ENCODE assay signal across 8 cellular contexts in genomic region chr1:58047265-58047858, GRCh38.
DNase-seq lines count a peak whose midpoint lies in the region; ATAC-seq and TF ChIP-seq lines count a peak whose summit lies in the region.

No MANE protein-coding gene starts in this region.

- POLR2A ChIA-PET in activated B cell treated with CpG ODN at 0.5 μM for 24 hours (lab: Charles Lee), result no interaction called here

- H3K9me3 Mint-ChIP-seq in activated B cell treated with CpG ODN at 0.5 μM for 24 hours, result peaks cover 4% of the 10 kb centered on the region
- peaks cover 0 to 3% of the 10 kb centered on the region in 2 donors for H3K9me3 Mint-ChIP-seq in stimulated activated naive B cell treated with anti-CD40 and anti-IgM and Interleukin-4, amounts not matched to agents 10 μg/mL and 1 μg/mL and 100 μg/mL, for 72 hours

- ATAC-seq in activated B cell treated with CpG ODN at 0.5 μM for 24 hours (ENCODE audit: low read depth) (peak; percentile 42), left ventricle myocardium superior (peak; percentile 51), HG02588 (IDR thresholded peaks at IDR 0.05; ENCODE audit: unreplicated experiment) (no peak)
- peak; percentile 55 to 70 for ATAC-seq in stimulated activated naive B cell treated with anti-CD40 and anti-IgM and Interleukin-4, amounts not matched to agents 10 μg/mL and 1 μg/mL and 100 μg/mL, for 72 hours (replicated peaks)

- CTCF ChIA-PET in activated B cell treated with CpG ODN at 0.5 μM for 24 hours (lab: Charles Lee), result no interaction called here

- no peak overlapping the region for H3K27ac Mint-ChIP-seq in activated B cell treated with CpG ODN at 0.5 μM for 24 hours
- H3K27ac Mint-ChIP-seq in stimulated activated naive B cell treated with anti-CD40 and anti-IgM and Interleukin-4, amounts not matched to agents 10 μg/mL and 1 μg/mL and 100 μg/mL, for 72 hours, result no peak overlapping the region

- intact Hi-C loops in activated B cell treated with CpG ODN at 0.5 μM for 24 hours (cut with micrococcal nuclease) (loop anchor here (1.0 to 2.0 kb wide), 2 partner anchors 499 to 1215 kb away; partner anchors contain the start of gene OMA1), left ventricle myocardium superior (cut with micrococcal nuclease) (no loop called here)

- no peaks in the 10 kb centered on the region for H3K36me3 Mint-ChIP-seq in activated B cell treated with CpG ODN at 0.5 μM for 24 hours (ENCODE audit: low read depth)
- no peaks in the 10 kb centered on the region for H3K36me3 Mint-ChIP-seq in stimulated activated naive B cell treated with anti-CD40 and anti-IgM and Interleukin-4, amounts not matched to agents 10 μg/mL and 1 μg/mL and 100 μg/mL, for 72 hours

- H3K4me3 ChIP-seq in AG09309 (ENCODE audit: control insufficient read depth, low read depth, low read length), result no peak overlapping the region

- TF ChIP-seq CTCF in AG09309 (IDR thresholded peaks at IDR 0.05; ENCODE audit: control insufficient read depth, insufficient read depth, low read depth, low read length, missing control alignments) (peak; percentile 67), GM10266 (IDR thresholded peaks at IDR 0.05; ENCODE audit: control insufficient read depth, insufficient read depth, low read depth, missing control alignments) (peak; percentile 70), activated B cell treated with CpG ODN at 0.5 μM for 24 hours (IDR thresholded peaks at IDR 0.05) (no peak)

- H3K27me3 Mint-ChIP-seq in activated B cell treated with CpG ODN at 0.5 μM for 24 hours, result no peaks in the 10 kb centered on the region
- no peaks in the 10 kb centered on the region for H3K27me3 Mint-ChIP-seq in stimulated activated naive B cell treated with anti-CD40 and anti-IgM and Interleukin-4, amounts not matched to agents 10 μg/mL and 1 μg/mL and 100 μg/mL, for 72 hours

- H3K4me1 Mint-ChIP-seq in activated B cell treated with CpG ODN at 0.5 μM for 24 hours, result no peaks in the 10 kb centered on the region
- no peaks in the 10 kb centered on the region for H3K4me1 Mint-ChIP-seq in stimulated activated naive B cell treated with anti-CD40 and anti-IgM and Interleukin-4, amounts not matched to agents 10 μg/mL and 1 μg/mL and 100 μg/mL, for 72 hours

- no peak for DNase-seq in AG09309 (ENCODE audit: low read depth)
- peak; percentile 48 for DNase-seq in GM10266 (ENCODE audit: extremely low spot score)
- peak; percentile 52 for DNase-seq in HT-29 (ENCODE audit: low spot score)
- DNase-seq in activated B cell treated with CpG ODN at 0.5 μM for 24 hours, result no peak
- peak; percentile 39 for DNase-seq in left ventricle myocardium superior
- DNase-seq in stimulated activated naive B cell treated with anti-CD40 and anti-IgM and Interleukin-4, amounts not matched to agents 10 μg/mL and 1 μg/mL and 100 μg/mL, for 72 hours, result no peak
- DNase-seq in cerebellar nuclear complex (lab: John Stamatoyannopoulos, UW), result no peak

- no peak overlapping the region for H3K4me3 Mint-ChIP-seq in activated B cell treated with CpG ODN at 0.5 μM for 24 hours
- H3K4me3 Mint-ChIP-seq in stimulated activated naive B cell treated with anti-CD40 and anti-IgM and Interleukin-4, amounts not matched to agents 10 μg/mL and 1 μg/mL and 100 μg/mL, for 72 hours, result no peak overlapping the region

Comparison
In these comparisons a context has a peak if more than half of its experiments do, and no peak if none do; other contexts are left out.
1. DNase-seq: peak in GM10266 (single experiment), HT-29 (single experiment) and left ventricle myocardium superior (single experiment); none in AG09309 (single experiment), activated B cell treated with CpG ODN at 0.5 μM for 24 hours (single experiment), stimulated activated naive B cell treated with anti-CD40 and anti-IgM and Interleukin-4, amounts not matched to agents 10 μg/mL and 1 μg/mL and 100 μg/mL, for 72 hours (single experiment) and cerebellar nuclear complex (0 of 2).